ENCODE assay signal across 20 cellular contexts in genomic region chr13:86569974-86570373, GRCh38.
"Had no signal": no experiment of that assay in that cellular context is flagged by ENCODE, and none has a peak within 500 bp of the region (broad histone marks: within the 10 kb centered on the region; RNA-seq: fewer than 3 reads in every experiment).

No MANE protein-coding gene starts in this region.

- H3K27ac ChIP-seq: colonic mucosa, left ventricle myocardium inferior, lower lobe of right lung, pancreas, suprapubic skin, thyroid gland had no signal

- H3K4me1 ChIP-seq: colonic mucosa, left ventricle myocardium inferior, lower lobe of right lung, pancreas, suprapubic skin, thyroid gland had no signal

- H3K27me3 ChIP-seq: colonic mucosa, pancreas, suprapubic skin, thyroid gland had no signal

- H3K4me3 ChIP-seq: colonic mucosa, left ventricle myocardium inferior, lower lobe of right lung, pancreas, smooth muscle cell, suprapubic skin, thyroid gland had no signal

- FAIRE-seq: keratinocyte, urothelium cell line had no signal

- DNase-seq: colonic mucosa; dermis blood vessel endothelial cell; endodermal cell; immature natural killer cell; left cardiac atrium; left ventricle myocardium inferior; lower lobe of right lung; mesenchymal stem cell; naive B cell; occipital lobe; pancreas; right cardiac atrium; stimulated activated CD4-positive, alpha-beta T cell treated with anti-CD3 and anti-CD28 coated beads, Interleukin-2, amount 100 ng/mL, for 48 hours; stimulated activated naive CD4-positive, alpha-beta T cell treated with Interleukin-2 at 50 U/mL for 16 hours; thyroid gland had no signal

- ATAC-seq: esophagus mucosa, left cardiac atrium, lower lobe of right lung, pancreas, right cardiac atrium had no signal
